In genomic region chr12:121800694-121801600, GRCh38 we compare ENCODE assay signal across 8 cellular contexts. TPM values are rescaled to one million over a fixed set of nuclear protein-coding genes. Genes with fewer than 3 reads are reported as not detected.
DNase-seq lines count a peak whose midpoint lies in the region; ATAC-seq and TF ChIP-seq lines count a peak whose summit lies in the region.

No MANE protein-coding gene starts in this region.

- H3K14ac ChIP-seq in neuronal stem cell (ENCODE audit: low read length): peak overlapping the region; percentile 66

- peak overlapping the region; percentile 99 for H3K18ac ChIP-seq in neuronal stem cell (ENCODE audit: low read length)

- H3K27me3 Mint-ChIP-seq in Caco-2 (ENCODE audit: insufficient read depth, unreplicated experiment): no peaks in the 10 kb centered on the region
- no peaks in the 10 kb centered on the region for H3K27me3 Mint-ChIP-seq in activated naive CD8-positive, alpha-beta T cell

- ATAC-seq in HG03280 (IDR thresholded peaks at IDR 0.05; ENCODE audit: unreplicated experiment) (peak; percentile 4), RWPE2 (ENCODE audit: low read depth) (no peak), GM18873 (IDR thresholded peaks at IDR 0.05; ENCODE audit: low FRiP score, unreplicated experiment) (no peak)

- peak overlapping the region; percentile 80 for H3K4me3 ChIP-seq in Caco-2 (ENCODE audit: low read depth, low read length)
- peak overlapping the region; percentile 94 for H3K4me3 ChIP-seq in RWPE2 (ENCODE audit: severe bottlenecking)
- H3K4me3 ChIP-seq in neuronal stem cell (ENCODE audit: low read length in 2 of 2): peak overlapping the region; percentile 56 to 92

- H3K27me3 ChIP-seq in Caco-2 (replicated peaks; ENCODE audit: control insufficient read depth, insufficient read depth, low read length): no peaks in the 10 kb centered on the region
- H3K27me3 ChIP-seq in RWPE2 (ENCODE audit: insufficient read depth, poor library complexity, severe bottlenecking): no peaks in the 10 kb centered on the region
- no peaks in the 10 kb centered on the region for H3K27me3 ChIP-seq in neuronal stem cell (ENCODE audit: control insufficient read depth in 3 of 3, insufficient read depth in 3 of 3, low read depth in 1 of 3, low read length in 3 of 3)

- TF ChIP-seq CTCF in Caco-2 (IDR thresholded peaks at IDR 0.05; ENCODE audit: insufficient read depth in 1 of 2, low read depth in 1 of 2, low read length in 1 of 2, severe bottlenecking in 1 of 2, unreplicated experiment in 1 of 2): no peak
- no peak for TF ChIP-seq CTCF in RWPE2 (IDR thresholded peaks at IDR 0.05; ENCODE audit: poor library complexity, severe bottlenecking)

- intact Hi-C loops in Caco-2 (cut with micrococcal nuclease; ENCODE audit: unreplicated experiment): loop anchor here (10.0 kb wide), 1 partner anchor 734 kb away; no protein-coding TSS in a partner anchor

- no peak overlapping the region for H4K91ac ChIP-seq in neuronal stem cell (ENCODE audit: low read depth, low read length, poor library complexity)

- H3K4me1 Mint-ChIP-seq in Caco-2 (ENCODE audit: low read depth, unreplicated experiment): peaks cover 21% of the 10 kb centered on the region
- peaks cover 41% of the 10 kb centered on the region for H3K4me1 Mint-ChIP-seq in activated naive CD8-positive, alpha-beta T cell (ENCODE audit: low read depth)

- peak overlapping the region; percentile 81 for H3K4me3 Mint-ChIP-seq in Caco-2 (ENCODE audit: unreplicated experiment)
- H3K4me3 Mint-ChIP-seq in activated naive CD8-positive, alpha-beta T cell: peak overlapping the region; percentile 95

- no peak overlapping the region for H2BK12ac ChIP-seq in neuronal stem cell (ENCODE audit: low read length)

- H3K36me3 ChIP-seq in Caco-2 (ENCODE audit: control insufficient read depth, insufficient read depth, low read length) (no peaks in the 10 kb centered on the region; the same call in 1 of the 2 replicates), RWPE2 (ENCODE audit: low read depth) (peaks cover 18% of the 10 kb centered on the region), neuronal stem cell (replicated peaks in 1 of 2; ENCODE audit: control insufficient read depth in 2 of 2, insufficient read depth in 2 of 2, low read length in 2 of 2) (peaks cover 15 to 44% of the 10 kb centered on the region in 2 donors)

- no CpG with 5 or more reads among the region's 86 CpGs for WGBS in neuronal stem cell (ENCODE audit: extremely low coverage in 2 of 2, insufficient read length in 2 of 2, insufficient replicate concordance in 1 of 2), 2 donors

- no peaks in the 10 kb centered on the region for H3K9me3 ChIP-seq in Caco-2
- H3K9me3 ChIP-seq in RWPE2 (ENCODE audit: severe bottlenecking): no peaks in the 10 kb centered on the region
- no peaks in the 10 kb centered on the region for H3K9me3 ChIP-seq in neuronal stem cell (replicated peaks in 1 of 2; ENCODE audit: control insufficient read depth in 2 of 2, insufficient read depth in 1 of 2, low read depth in 1 of 2, low read length in 2 of 2)

- H2BK120ac ChIP-seq in neuronal stem cell (ENCODE audit: low read depth, low read length): peak overlapping the region; percentile 99

- peak overlapping the region; percentile 6 for H2BK15ac ChIP-seq in neuronal stem cell (ENCODE audit: low read length)

- H3K9me3 Mint-ChIP-seq in Caco-2 (ENCODE audit: unreplicated experiment): no peaks in the 10 kb centered on the region
- H3K9me3 Mint-ChIP-seq in activated naive CD8-positive, alpha-beta T cell (ENCODE audit: low read depth): no peaks in the 10 kb centered on the region

- H3K36me3 Mint-ChIP-seq in Caco-2 (ENCODE audit: insufficient read depth, unreplicated experiment): peaks cover 59% of the 10 kb centered on the region
- H3K36me3 Mint-ChIP-seq in activated naive CD8-positive, alpha-beta T cell: no peaks in the 10 kb centered on the region

- DNase-seq in Caco-2: peak; percentile 73 to 75
- DNase-seq in RWPE2 (ENCODE audit: low spot score): peak; percentile 76
- peak; percentile 69 for DNase-seq in glomerular visceral epithelial cell (ENCODE audit: extremely low spot score)
- DNase-seq in neuronal stem cell (ENCODE audit: low spot score): no peak
- DNase-seq in GOT3 (lab: John Stamatoyannopoulos, UW): no peak

- peak overlapping the region; percentile 94 for H3K23ac ChIP-seq in neuronal stem cell (ENCODE audit: low read depth, low read length, poor library complexity)

- peaks cover 16% of the 10 kb centered on the region for H3K79me1 ChIP-seq in neuronal stem cell (ENCODE audit: low read depth, low read length)

- POLR2A ChIA-PET in Caco-2 (lab: Charles Lee): interaction anchor here (0.6 to 2.2 kb wide), 4 partner anchors 88 to 1715 kb away, joined by 4 to 10 read pairs (median 9); partner anchors contain the start of gene PSMD9

- H3K9ac ChIP-seq in neuronal stem cell (ENCODE audit: low read depth, low read length, poor library complexity): peak overlapping the region; percentile 95

- BruUV-seq in Caco-2 (replicated peaks; lab: Mats Ljungman, UMichigan): no TSS peak

- H4K8ac ChIP-seq in neuronal stem cell (ENCODE audit: low read depth, low read length): peak overlapping the region; percentile 77

- H2AFZ ChIP-seq in neuronal stem cell (ENCODE audit: low read length): no peak overlapping the region

- peaks cover 35% of the 10 kb centered on the region for H3K4me1 ChIP-seq in Caco-2
- peaks cover 36% of the 10 kb centered on the region for H3K4me1 ChIP-seq in RWPE2 (ENCODE audit: insufficient read depth, poor library complexity, severe bottlenecking)
- peaks cover 28 to 30% of the 10 kb centered on the region in 2 donors for H3K4me1 ChIP-seq in neuronal stem cell (ENCODE audit: control insufficient read depth in 2 of 2, insufficient read depth in 1 of 2, low read depth in 1 of 2, low read length in 2 of 2)

- CTCF ChIA-PET in Caco-2 (lab: Charles Lee): interaction anchor here (0.6 to 3.1 kb wide), 5 partner anchors 7 to 1441 kb away, joined by 3 to 46 read pairs (median 5); partner anchors contain the start of genes PSMD9 and RHOF

- H3K4ac ChIP-seq in neuronal stem cell (ENCODE audit: low read length): peak overlapping the region; percentile 100

- H3K27ac Mint-ChIP-seq in Caco-2 (ENCODE audit: unreplicated experiment): peak overlapping the region; percentile 96
- peak overlapping the region; percentile 98 for H3K27ac Mint-ChIP-seq in activated naive CD8-positive, alpha-beta T cell

- H3K27ac ChIP-seq in RWPE2 (ENCODE audit: poor library complexity, severe bottlenecking) (peak overlapping the region; percentile 100), neuronal stem cell (replicated peaks; ENCODE audit: low read length) (peak overlapping the region; percentile 85)

- H2AK5ac ChIP-seq in neuronal stem cell (ENCODE audit: low read depth, low read length): peak overlapping the region; percentile 99

- H3K4me2 ChIP-seq in neuronal stem cell (ENCODE audit: insufficient read depth, low read length, poor library complexity, severe bottlenecking): peak overlapping the region; percentile 72

- peak overlapping the region; percentile 4 for H2BK5ac ChIP-seq in neuronal stem cell (ENCODE audit: low read length)

RNA-seq across cellular contexts. Expression of gene SETD1B, which starts 2.9 kb away (rescaled TPM):
- 16.8 and 17.6 TPM in 2 replicates for total RNA-seq in Caco-2 (2022)
- 6.1 TPM for polyA plus RNA-seq in neuronal stem cell (2013, experiment 1 of 2)
- polyA plus RNA-seq in neuronal stem cell (2013, experiment 2 of 2): 6.2 TPM

RNA-seq across cellular contexts. Expression of gene RHOF, which starts 7.5 kb away (rescaled TPM):
- total RNA-seq in Caco-2 (2022): 33.8 and 36.7 TPM in 2 replicates
- 16.5 TPM for polyA plus RNA-seq in neuronal stem cell (2013, experiment 1 of 2)
- 15.5 TPM for polyA plus RNA-seq in neuronal stem cell (2013, experiment 2 of 2)

RNA-seq across cellular contexts. Expression of gene HPD, which starts 57.7 kb away (rescaled TPM):
- total RNA-seq in Caco-2 (2022): 0.20 TPM in 1 of 2 replicates, not detected in the other
- polyA plus RNA-seq in neuronal stem cell (2013, experiment 1 of 2): 0.13 TPM
- polyA plus RNA-seq in neuronal stem cell (2013, experiment 2 of 2): 0.18 TPM

Comparison
In these comparisons a context has a peak if more than half of its experiments do, and no peak if none do; other contexts are left out.
1. DNase-seq: peak in Caco-2 (2 of 2), RWPE2 (single experiment) and glomerular visceral epithelial cell (single experiment); none in neuronal stem cell (single experiment) and GOT3 (single experiment).
2. Peak in every context shown above with its lines, with median percentiles within 50 percentile points of each other: H3K4me3 ChIP-seq.